In genomic region chr15:48925714-48926223, GRCh38 we compare ENCODE assay signal across 8 cellular contexts. TPM values are rescaled to one million over a fixed set of nuclear protein-coding genes. Genes with fewer than 3 reads are reported as not detected.
DNase-seq lines count a peak whose midpoint lies in the region; ATAC-seq, FAIRE-seq and TF ChIP-seq lines count a peak whose summit lies in the region.

No MANE protein-coding gene starts in this region.

- no peak overlapping the region for H2AFZ ChIP-seq in H1 (ENCODE audit: low read length)

- FAIRE-seq in H1 (lab: Jason Lieb, UNC) = peak; percentile 32

- no peak for TF ChIP-seq RAD21 in H1 (IDR thresholded peaks at IDR 0.05 in 1 of 2, conservative IDR thresholded peaks at IDR 0.05 in 1 of 2; ENCODE audit: low read depth in 2 of 2, low read length in 2 of 2)

- H3K9me3 ChIP-seq in H1 (ENCODE audit: insufficient read depth in 2 of 2, low read depth in 1 of 2, low read length in 1 of 2) = no peaks in the 10 kb centered on the region

- H3K27ac Mint-ChIP-seq in stimulated activated naive CD8-positive, alpha-beta T cell treated with anti-CD3 and anti-CD28 coated beads, Interleukin-15, amount 100 ng/mL, for 72 hours = peak overlapping the region in 1 of 2 donors; percentile 81

- ATAC-seq in activated T-cell treated with anti-CD3 and anti-CD28 coated beads, Interleukin-2, amount 50 U/mL, for 4 hours = peak; percentile 41 to 53
- peak; percentile 39 for ATAC-seq in stimulated activated naive CD8-positive, alpha-beta T cell treated with anti-CD3 and anti-CD28 coated beads, Interleukin-15, amount 100 ng/mL, for 72 hours
- ATAC-seq in GM18519 (IDR thresholded peaks at IDR 0.05; ENCODE audit: low FRiP score, unreplicated experiment) (no peak), GM18867 (IDR thresholded peaks at IDR 0.05; ENCODE audit: unreplicated experiment) (no peak)

- H3K36me3 Mint-ChIP-seq in activated T-cell treated with anti-CD3 and anti-CD28 coated beads, Interleukin-2, amount 50 U/mL, for 4 hours (ENCODE audit: insufficient read depth) = no peaks in the 10 kb centered on the region

- no peak overlapping the region for H3K18ac ChIP-seq in H1 (ENCODE audit: extremely low read depth, low read length)

- H3K27me3 ChIP-seq in H1 (replicated peaks in 1 of 4; ENCODE audit: control insufficient read depth in 3 of 4, extremely low read depth in 1 of 4, insufficient read depth in 3 of 4, low read length in 3 of 4) = peaks cover 0 to 1% (median 0%) of the 10 kb centered on the region in 4 experiments; a peak in 1 of 7 replicates

- no peak overlapping the region for H4K5ac ChIP-seq in H1 (ENCODE audit: insufficient read length, low read depth, low read length)

- DNase-seq in activated T-cell treated with anti-CD3 and anti-CD28 coated beads, Interleukin-2, amount 50 U/mL, for 4 hours = no peak
- DNase-seq in activated T-cell treated with anti-CD3 and anti-CD28 coated beads for 4 hours = no peak
- peak; percentile 83 for DNase-seq in RWPE1 (ENCODE audit: low spot score)
- DNase-seq in H1 (ENCODE audit: low read depth in 1 of 2, low spot score in 2 of 2) = no peak
- DNase-seq in stimulated activated naive CD8-positive, alpha-beta T cell treated with anti-CD3 and anti-CD28 coated beads, Interleukin-15, amount 100 ng/mL, for 72 hours = peak in 1 of 2 donors; percentile 7
- DNase-seq in GM13976 (ENCODE audit: low spot score) = no peak

- in situ Hi-C loops in GM13976 (cut with MboI; ENCODE audit: low sequenced_read_pairs, unreplicated experiment) = no loop called here

- POLR2A ChIA-PET in RWPE1 (lab: Yijun Ruan, JAX; ENCODE audit: low non-redundant PET) (no interaction called here), H1 (lab: Charles Lee; ENCODE audit: partially characterized antibody) (no interaction called here)

- H4K20me1 ChIP-seq in H1 (replicated peaks in 1 of 2; ENCODE audit: control insufficient read depth in 1 of 2, insufficient read depth in 2 of 2, low read length in 2 of 2) = no peaks in the 10 kb centered on the region

- H4K91ac ChIP-seq in H1 (replicated peaks; ENCODE audit: insufficient read length, low read length) = no peak overlapping the region

- H3K4me2 ChIP-seq in H1 (ENCODE audit: insufficient read depth in 1 of 2, low read depth in 2 of 2, low read length in 2 of 2) = no peak overlapping the region

- no peak for TF ChIP-seq EP300 in H1 (IDR thresholded peaks at IDR 0.05; ENCODE audit: borderline replicate concordance in 1 of 2, low read depth in 2 of 2, low read length in 2 of 2)

- no peaks in the 10 kb centered on the region for H3K4me1 ChIP-seq in H1 (replicated peaks in 1 of 4; ENCODE audit: control insufficient read depth in 3 of 4, insufficient read depth in 4 of 4, low read length in 3 of 4)

- CTCF ChIA-PET in RWPE1 (lab: Yijun Ruan, JAX) = interaction anchor here (0.6 kb wide), 1 partner anchor 536 kb away, joined by 4 read pairs; no protein-coding TSS in a partner anchor
- CTCF ChIA-PET in H1 (lab: Charles Lee; ENCODE audit: partially characterized antibody) = interaction anchor here (0.7 to 1.9 kb wide), 4 partner anchors 11 to 35 kb away, joined by 3 to 5 read pairs (median 3); no protein-coding TSS in a partner anchor

- no peaks in the 10 kb centered on the region for H3K79me1 ChIP-seq in H1 (ENCODE audit: low read depth, low read length)

- no peak overlapping the region for H3K4ac ChIP-seq in H1 (replicated peaks; ENCODE audit: insufficient read length, low read depth, low read length)

- H3K56ac ChIP-seq in H1 (replicated peaks; ENCODE audit: insufficient read length, low read depth, low read length) = no peak overlapping the region

- H3K4me3 ChIP-seq in H1 (ENCODE audit: extremely low read depth in 1 of 4, insufficient read depth in 2 of 4, low read depth in 3 of 4, low read length in 4 of 4) = no peak overlapping the region

- no peaks in the 10 kb centered on the region for H3K23me2 ChIP-seq in H1 (ENCODE audit: low read depth, low read length)

- 86% methylated on average over 9 of the region's 9 CpGs; no CpG with 5 or more reads in 1 of the 2 experiments for WGBS in H1 (ENCODE audit: extremely low coverage in 1 of 2, insufficient coverage in 1 of 2, insufficient read length in 1 of 2, insufficient replicate concordance in 2 of 2, low coverage in 1 of 2, low lambda C conversion rate in 2 of 2, missing lambda C conversion rate in 1 of 2), 2 experiments

- peaks cover 35% of the 10 kb centered on the region for H3K4me1 Mint-ChIP-seq in activated T-cell treated with anti-CD3 and anti-CD28 coated beads, Interleukin-2, amount 50 U/mL, for 4 hours (ENCODE audit: low read depth)
- peaks cover 51% of the 10 kb centered on the region for H3K4me1 Mint-ChIP-seq in stimulated activated naive CD8-positive, alpha-beta T cell treated with anti-CD3 and anti-CD28 coated beads, Interleukin-15, amount 100 ng/mL, for 72 hours

- TF ChIP-seq CTCF in RWPE1 (conservative IDR thresholded peaks at IDR 0.05; ENCODE audit: low read depth) (no peak), H1 (IDR thresholded peaks at IDR 0.05; ENCODE audit: control extremely low read depth in 1 of 3, insufficient read depth in 1 of 3, low read depth in 1 of 3, low read length in 3 of 3) (no peak), GM13976 (IDR thresholded peaks at IDR 0.05; ENCODE audit: borderline replicate concordance, control extremely low read depth, extremely low read depth, insufficient read depth, missing control alignments) (no peak)

- peaks cover 3% of the 10 kb centered on the region for H3K9me3 Mint-ChIP-seq in activated T-cell treated with anti-CD3 and anti-CD28 coated beads, Interleukin-2, amount 50 U/mL, for 4 hours
- H3K9me3 Mint-ChIP-seq in stimulated activated naive CD8-positive, alpha-beta T cell treated with anti-CD3 and anti-CD28 coated beads, Interleukin-15, amount 100 ng/mL, for 72 hours = peaks cover 6 to 11% of the 10 kb centered on the region in 2 donors

- H2BK15ac ChIP-seq in H1 (ENCODE audit: low read length) = no peak overlapping the region

- no peak overlapping the region for H2AK5ac ChIP-seq in H1 (ENCODE audit: low read depth, low read length)

- no peak overlapping the region for H4K8ac ChIP-seq in H1 (ENCODE audit: extremely low read depth, insufficient read depth, low read length)

- peaks cover 12% of the 10 kb centered on the region for H3K27me3 Mint-ChIP-seq in activated T-cell treated with anti-CD3 and anti-CD28 coated beads, Interleukin-2, amount 50 U/mL, for 4 hours (ENCODE audit: low read depth)
- peaks cover 14% of the 10 kb centered on the region for H3K27me3 Mint-ChIP-seq in stimulated activated naive CD8-positive, alpha-beta T cell treated with anti-CD3 and anti-CD28 coated beads, Interleukin-15, amount 100 ng/mL, for 72 hours

- no peak overlapping the region for H3K23ac ChIP-seq in H1 (ENCODE audit: insufficient read length)

- H3K27ac ChIP-seq in RWPE1 (no peak overlapping the region), H1 (ENCODE audit: low read depth, low read length) (no peak overlapping the region)

- TF ChIP-seq POLR2A in H1 (IDR thresholded peaks at IDR 0.05; ENCODE audit: control extremely low read depth in 1 of 2, low read depth in 2 of 2, low read length in 2 of 2) = no peak

- no peak overlapping the region for H3K9ac ChIP-seq in H1 (replicated peaks in 1 of 4; ENCODE audit: extremely low read depth in 1 of 4, low read depth in 3 of 4, low read length in 3 of 4)

- no peak overlapping the region for H2BK12ac ChIP-seq in H1 (ENCODE audit: low read depth, low read length)

- no peak overlapping the region for H2BK20ac ChIP-seq in H1 (ENCODE audit: low read length)

- H2BK5ac ChIP-seq in H1 (ENCODE audit: low read depth, low read length) = no peak overlapping the region

- no peaks in the 10 kb centered on the region for H3K79me2 ChIP-seq in H1 (ENCODE audit: control insufficient read depth in 1 of 2, insufficient read depth in 2 of 2, low read length in 2 of 2)

- no peak overlapping the region for H3K14ac ChIP-seq in H1 (ENCODE audit: insufficient read length)

- H3K36me3 ChIP-seq in H1 (ENCODE audit: control insufficient read depth in 2 of 4, insufficient read depth in 4 of 4, low read length in 3 of 4) = no peaks in the 10 kb centered on the region

- no peak overlapping the region for H3K4me3 Mint-ChIP-seq in activated T-cell treated with anti-CD3 and anti-CD28 coated beads, Interleukin-2, amount 50 U/mL, for 4 hours
- H3K4me3 Mint-ChIP-seq in stimulated activated naive CD8-positive, alpha-beta T cell treated with anti-CD3 and anti-CD28 coated beads, Interleukin-15, amount 100 ng/mL, for 72 hours = peak overlapping the region in 1 of 2 donors; percentile 41

- H2BK120ac ChIP-seq in H1 (replicated peaks; ENCODE audit: low read depth, low read length) = no peak overlapping the region

TF ChIP-seq in H1, 55 proteins besides CTCF, POLR2A, EP300 and RAD21:
- TF ChIP-seq SRF (IDR thresholded peaks at IDR 0.05; ENCODE audit: low read depth, low read length) = no peak
- TF ChIP-seq JUND (IDR thresholded peaks at IDR 0.05; ENCODE audit: low read length) = no peak
- no peak for TF ChIP-seq SIRT6 (IDR thresholded peaks at IDR 0.05; ENCODE audit: low read length)
- no peak for TF ChIP-seq EGR1 (IDR thresholded peaks at IDR 0.05; ENCODE audit: borderline replicate concordance, low read depth, low read length)
- TF ChIP-seq GABPA (IDR thresholded peaks at IDR 0.05; ENCODE audit: borderline replicate concordance, insufficient read depth, low read length) = no peak
TF ChIP-seq in H1: peak in this region for 0.

RNA-seq across cellular contexts. Expression of gene SHC4, which starts 38.0 kb away (rescaled TPM):
- 1 to 10 TPM; 1.7 to 2.3 (median 2.2) TPM for total RNA-seq in activated T-cell treated with anti-CD3 and anti-CD28 coated beads, Interleukin-2, amount 50 U/mL, for 4 hours
- total RNA-seq in H1 (2021; fragmentation: NEBNext Ultra II Directional; extraction: Animal tissue kit (Norgen Biotek cat#: 25700)) = 0.30 and 0.54 TPM in 2 replicates
- 0.15 and 0.36 TPM in 2 replicates for polyA plus RNA-seq in H1 (2011; rRNA removed)
- 0.39 TPM for polyA plus RNA-seq in H1 (2011; cell fraction: cytosol; rRNA removed)
- 0.19 TPM for polyA plus RNA-seq in H1 (2011; cell fraction: nucleus; rRNA removed)
- polyA plus RNA-seq in H1 (2012, experiment 1 of 2) = 0.15 to 0.62 TPM (median 0.28 TPM) in 4 replicates
- polyA plus RNA-seq in H1 (2012, experiment 2 of 2) = not detected
- polyA plus RNA-seq in H1 (2013, experiment 1 of 2) = 0.32 TPM
- polyA plus RNA-seq in H1 (2013, experiment 2 of 2) = 0.22 TPM
- 0.98 and 1.0 TPM in 2 replicates for polyA minus RNA-seq in H1 (2011; rRNA and poly(A)+ RNA removed)
- polyA minus RNA-seq in H1 (2011; cell fraction: cytosol; rRNA and poly(A)+ RNA removed) = not detected
- polyA minus RNA-seq in H1 (2011; cell fraction: nucleus; rRNA and poly(A)+ RNA removed) = 4.5 TPM

RNA-seq across cellular contexts. Expression of gene EID1, which starts 47.8 kb away (rescaled TPM):
- 100 to 1,000 TPM; 109 to 115 (median 109) TPM for total RNA-seq in activated T-cell treated with anti-CD3 and anti-CD28 coated beads, Interleukin-2, amount 50 U/mL, for 4 hours
- total RNA-seq in H1 (2021; fragmentation: NEBNext Ultra II Directional; extraction: Animal tissue kit (Norgen Biotek cat#: 25700)) = 110 and 135 TPM in 2 replicates
- polyA plus RNA-seq in H1 (2011; rRNA removed) = 89.0 and 101 TPM in 2 replicates
- 203 TPM for polyA plus RNA-seq in H1 (2011; cell fraction: cytosol; rRNA removed)
- polyA plus RNA-seq in H1 (2011; cell fraction: nucleus; rRNA removed) = 66.3 TPM
- 111 to 130 TPM (median 118 TPM) in 4 replicates for polyA plus RNA-seq in H1 (2012, experiment 1 of 2)
- 16.5 TPM for polyA plus RNA-seq in H1 (2012, experiment 2 of 2)
- 138 TPM for polyA plus RNA-seq in H1 (2013, experiment 1 of 2)
- 114 TPM for polyA plus RNA-seq in H1 (2013, experiment 2 of 2)
- 21.0 and 24.0 TPM in 2 replicates for polyA minus RNA-seq in H1 (2011; rRNA and poly(A)+ RNA removed)
- polyA minus RNA-seq in H1 (2011; cell fraction: cytosol; rRNA and poly(A)+ RNA removed) = 51.6 TPM
- polyA minus RNA-seq in H1 (2011; cell fraction: nucleus; rRNA and poly(A)+ RNA removed) = 38.6 TPM

Comparison
In these comparisons a context has a peak if more than half of its experiments do, and no peak if none do; other contexts are left out.
1. ATAC-seq: peak in activated T-cell treated with anti-CD3 and anti-CD28 coated beads, Interleukin-2, amount 50 U/mL, for 4 hours (2 of 2) and stimulated activated naive CD8-positive, alpha-beta T cell treated with anti-CD3 and anti-CD28 coated beads, Interleukin-15, amount 100 ng/mL, for 72 hours (single experiment); none in GM18519 (single experiment) and GM18867 (single experiment).